Comparison of ENCODE assay signal across 37 cellular contexts in genomic region chr17:28185658-28186057, GRCh38.
DNase-seq lines count a peak whose midpoint lies in the region; ATAC-seq, FAIRE-seq and TF ChIP-seq lines count a peak whose summit lies in the region.
"Had no signal": no experiment of that assay in that cellular context is flagged by ENCODE, and none has a peak within 500 bp of the region (broad histone marks: within the 10 kb centered on the region; RNA-seq: fewer than 3 reads in every experiment).

No MANE protein-coding gene starts in this region.

- no TSS peak for BruUV-seq in HepG2 (replicated peaks; lab: Mats Ljungman, UMichigan)

- H2BK15ac ChIP-seq in mesendoderm (replicated peaks; ENCODE audit: low read depth), result peak overlapping the region; percentile 36

- intact Hi-C loops in right lobe of liver (cut with DNase I) (no loop called here), HepG2 (cut with micrococcal nuclease; ENCODE audit: unreplicated experiment) (no loop called here)

- no peak overlapping the region for H4K12ac ChIP-seq in trophoblast cell (ENCODE audit: low read depth, low read length)

- H4K20me1 ChIP-seq in HepG2 (ENCODE audit: insufficient read depth, low read length), result no peaks in the 10 kb centered on the region
- H4K20me1 ChIP-seq: BLaER1; BLaER1 treated with 17β-estradiol and CSF1 and Interleukin-3, amounts not matched to agents 10 nM and 100 nM had no signal

- no peak overlapping the region for H2BK5ac ChIP-seq in mesendoderm (ENCODE audit: low read length)
- H2BK5ac ChIP-seq in trophoblast cell (ENCODE audit: low read depth, low read length, poor library complexity), result no peak overlapping the region

- H3K4me2 ChIP-seq in HepG2 (ENCODE audit: low read depth, low read length), result no peak overlapping the region
- H3K4me2 ChIP-seq in mesendoderm (ENCODE audit: low read length), result no peak overlapping the region
- no peak overlapping the region for H3K4me2 ChIP-seq in trophoblast cell (ENCODE audit: low read length)
- H3K4me2 ChIP-seq: A549; BLaER1; BLaER1 treated with 17β-estradiol and CSF1 and Interleukin-3, amounts not matched to agents 10 nM and 100 nM had no signal

- 49% methylated on average over 5 of the region's 5 CpGs for WGBS in right lobe of liver (ENCODE audit: insufficient coverage, low coverage, low lambda C conversion rate, missing lambda C conversion rate)
- WGBS in HepG2 (ENCODE audit: low lambda C conversion rate), result 95% methylated on average over 5 of the region's 5 CpGs
- WGBS in mesendoderm (ENCODE audit: extremely low coverage, insufficient coverage, low lambda C conversion rate), result no CpG with 5 or more reads among the region's 5 CpGs
- no CpG with 5 or more reads among the region's 5 CpGs for WGBS in trophoblast cell (ENCODE audit: extremely low coverage, insufficient coverage, insufficient read length)

- peaks cover 30% of the 10 kb centered on the region for H3K36me3 Mint-ChIP-seq in endothelial cell (ENCODE audit: low read depth, unreplicated experiment)

- H2AFZ ChIP-seq in HepG2 (ENCODE audit: low read length) (no peak overlapping the region), trophoblast cell (ENCODE audit: insufficient read depth, low read length, poor library complexity) (no peak overlapping the region)

- no peaks in the 10 kb centered on the region for H3K79me2 ChIP-seq in HepG2 (ENCODE audit: insufficient read depth, low read length)
- H3K79me2 ChIP-seq in mesendoderm (ENCODE audit: control insufficient read depth, insufficient read depth, low read length), result no peaks in the 10 kb centered on the region
- peaks cover 2% of the 10 kb centered on the region for H3K79me2 ChIP-seq in trophoblast cell (ENCODE audit: control insufficient read depth, insufficient read depth, low read length, poor library complexity)

- H3K4ac ChIP-seq in mesendoderm (ENCODE audit: low read depth, low read length) (no peak overlapping the region), trophoblast cell (ENCODE audit: low read depth, low read length) (no peak overlapping the region)

- H3K9ac ChIP-seq in HepG2 (ENCODE audit: insufficient read depth, low read depth, low read length), result no peak overlapping the region
- no peak overlapping the region for H3K9ac ChIP-seq in mesendoderm (ENCODE audit: low read length)
- H3K9ac ChIP-seq in trophoblast cell (ENCODE audit: low read length), result no peak overlapping the region
- H3K9ac ChIP-seq: BLaER1; BLaER1 treated with 17β-estradiol and CSF1 and Interleukin-3, amounts not matched to agents 10 nM and 100 nM had no signal

- H3K27me3 ChIP-seq in right lobe of liver (no peaks in the 10 kb centered on the region), HepG2 (ENCODE audit: control insufficient read depth in 1 of 2, insufficient read depth in 2 of 2, low read length in 2 of 2) (no peaks in the 10 kb centered on the region), mesendoderm (ENCODE audit: insufficient read depth, low read length, poor library complexity) (no peaks in the 10 kb centered on the region), trophoblast cell (ENCODE audit: insufficient read depth, low read length) (no peaks in the 10 kb centered on the region)
- H3K27me3 ChIP-seq: BE2C; BLaER1; BLaER1 treated with 17β-estradiol and CSF1 and Interleukin-3, amounts not matched to agents 10 nM and 100 nM had no signal

- H2BK120ac ChIP-seq in mesendoderm (ENCODE audit: low read depth, low read length) (no peak overlapping the region), trophoblast cell (ENCODE audit: insufficient read depth, low read length, poor library complexity) (no peak overlapping the region)

- no peak overlapping the region for H3K14ac ChIP-seq in trophoblast cell (ENCODE audit: low read length)

- TF ChIP-seq EP300 in HepG2 (IDR thresholded peaks at IDR 0.05; ENCODE audit: low read depth in 2 of 2, low read length in 2 of 2) (no peak), HepG2 (CRISPR knock-in tag; IDR thresholded peaks at IDR 0.05; ENCODE audit: borderline replicate concordance) (no peak)

- H2BK12ac ChIP-seq in trophoblast cell (ENCODE audit: low read length), result no peak overlapping the region

- POLR2A ChIA-PET in HepG2 (lab: Yijun Ruan, JAX), result no interaction called here

- CTCF ChIA-PET in HepG2 (lab: Yijun Ruan, JAX; ENCODE audit: low intra/inter-chr PET ratio, low total read pairs), result no interaction called here

- H4K8ac ChIP-seq in mesendoderm (ENCODE audit: low read depth, low read length) (no peak overlapping the region), trophoblast cell (ENCODE audit: low read depth, low read length) (no peak overlapping the region)

- H3K9me3 ChIP-seq in right lobe of liver, result no peaks in the 10 kb centered on the region
- no peaks in the 10 kb centered on the region for H3K9me3 ChIP-seq in HepG2 (ENCODE audit: low read length)
- no peaks in the 10 kb centered on the region for H3K9me3 ChIP-seq in trophoblast cell (ENCODE audit: insufficient read depth, low read depth, low read length)
- H3K9me3 ChIP-seq: BE2C had no signal

- H3K23ac ChIP-seq in mesendoderm (ENCODE audit: low read length), result no peak overlapping the region
- H3K23ac ChIP-seq in trophoblast cell (ENCODE audit: low read length), result no peak overlapping the region

- TF ChIP-seq POLR2A in right lobe of liver (IDR thresholded peaks at IDR 0.05) (no peak), HepG2 (IDR thresholded peaks at IDR 0.05; ENCODE audit: insufficient read depth in 1 of 2, low read depth in 2 of 2, low read length in 2 of 2) (no peak)

- H3K4me1 Mint-ChIP-seq in endothelial cell (ENCODE audit: unreplicated experiment), result peaks cover 45% of the 10 kb centered on the region
- H3K4me1 Mint-ChIP-seq: B cell; CD14-positive monocyte; CD4-positive, alpha-beta memory T cell; CD4-positive, CD25-positive, alpha-beta regulatory T cell; CD8-positive, alpha-beta memory T cell had no signal

- TF ChIP-seq CTCF in right lobe of liver (IDR thresholded peaks at IDR 0.05) (no peak), HepG2 (CRISPR knock-in tag; IDR thresholded peaks at IDR 0.05) (no peak), endothelial cell (IDR thresholded peaks at IDR 0.05; ENCODE audit: unreplicated experiment) (no peak)

- FAIRE-seq in HepG2 (lab: Jason Lieb, UNC), result no peak
- FAIRE-seq: A204.1, A549, D721Med had no signal

- no peak overlapping the region for H3K27ac Mint-ChIP-seq in endothelial cell (ENCODE audit: unreplicated experiment)
- H3K27ac Mint-ChIP-seq: B cell; CD14-positive monocyte; CD4-positive, alpha-beta T cell; CD4-positive, CD25-positive, alpha-beta regulatory T cell; CD8-positive, alpha-beta T cell had no signal

- H3K18ac ChIP-seq in mesendoderm (ENCODE audit: low read length) (no peak overlapping the region), trophoblast cell (ENCODE audit: low read length) (no peak overlapping the region)

- H3K27me3 Mint-ChIP-seq in endothelial cell (ENCODE audit: unreplicated experiment), result no peaks in the 10 kb centered on the region
- H3K27me3 Mint-ChIP-seq: B cell; CD4-positive, alpha-beta memory T cell; CD4-positive, alpha-beta T cell; CD4-positive, CD25-positive, alpha-beta regulatory T cell; CD8-positive, alpha-beta memory T cell had no signal

- ATAC-seq in right lobe of liver (peak; percentile 16 to 58 (median 34)), HepG2 (no peak), left lobe of liver (peak; percentile 62)
- ATAC-seq: A549; CD8-positive, alpha-beta T cell had no signal

- no peak overlapping the region for H4K5ac ChIP-seq in mesendoderm (ENCODE audit: low read length)

- peaks cover 0 to 21% (median 0%) of the 10 kb centered on the region in 4 donors for H3K4me1 ChIP-seq in right lobe of liver
- no peaks in the 10 kb centered on the region for H3K4me1 ChIP-seq in HepG2 (ENCODE audit: insufficient read depth, low read length)
- no peaks in the 10 kb centered on the region for H3K4me1 ChIP-seq in mesendoderm (ENCODE audit: control insufficient read depth, low read depth, low read length)
- H3K4me1 ChIP-seq in trophoblast cell (ENCODE audit: control insufficient read depth in 1 of 2, insufficient read depth in 2 of 2, low read length in 2 of 2), result peaks cover 4% of the 10 kb centered on the region in 2 experiments
- H3K4me1 ChIP-seq: A549; BE2C; BLaER1; BLaER1 treated with 17β-estradiol and CSF1 and Interleukin-3, amounts not matched to agents 10 nM and 100 nM had no signal

- H2AK5ac ChIP-seq in mesendoderm (ENCODE audit: low read length) (no peak overlapping the region), trophoblast cell (ENCODE audit: low read length) (no peak overlapping the region)

- H4K91ac ChIP-seq in trophoblast cell (ENCODE audit: low read depth, low read length), result no peak overlapping the region

- DNase-seq in right lobe of liver, result no peak
- DNase-seq in HepG2 (ENCODE audit: low spot score), result no peak
- DNase-seq in endothelial cell (ENCODE audit: low spot score), result no peak
- no peak for DNase-seq in left lobe of liver (ENCODE audit: low spot score)
- no peak for DNase-seq in mesendoderm
- DNase-seq in trophoblast cell, result no peak
- no peak for DNase-seq in NAMALWA (ENCODE audit: low spot score)
- no peak for DNase-seq in activated CD4-positive, alpha-beta T cell treated with anti-CD3 and anti-CD28 coated beads for 1 hour
- DNase-seq: 8988T; ACHN; AML-193; BE2C; C1 segment of cervical spinal cord; Caco-2; Calu3; CD4-positive, alpha-beta memory T cell; CD4-positive, alpha-beta T cell; CD4-positive, CD25-positive, alpha-beta regulatory T cell; CD8-positive, alpha-beta memory T cell; CD8-positive, alpha-beta T cell; COR-L47; DMS 273 treated with DMSO at 0.1 percent for 48 hours; DMS153; DMS53; DMS79; DMS79 treated with DMSO at 0.1 percent for 48 hours; DND-41; EL had no signal

- in situ Hi-C loops in HepG2 (cut with HindIII; ENCODE audit: extremely low pct_ligation_motif_present, low pct_unique_long_range_greater_than_20kb), result no loop called here

- no peak overlapping the region for H3K4me3 ChIP-seq in right lobe of liver
- no peak overlapping the region for H3K4me3 ChIP-seq in HepG2 (replicated peaks in 1 of 3; ENCODE audit: insufficient read depth in 1 of 3, low read depth in 2 of 3, low read length in 3 of 3)
- no peak overlapping the region for H3K4me3 ChIP-seq in mesendoderm (ENCODE audit: low read length)
- H3K4me3 ChIP-seq in trophoblast cell (ENCODE audit: low read depth, low read length), result no peak overlapping the region
- H3K4me3 ChIP-seq: A549; BLaER1; BLaER1 treated with 17β-estradiol and CSF1 and Interleukin-3, amounts not matched to agents 10 nM and 100 nM had no signal

- no peaks in the 10 kb centered on the region for H3K79me1 ChIP-seq in mesendoderm (ENCODE audit: low read length)
- H3K79me1 ChIP-seq in trophoblast cell (ENCODE audit: low read length), result peaks cover 6% of the 10 kb centered on the region

- H3K27ac ChIP-seq in right lobe of liver (no peak overlapping the region), HepG2 (ENCODE audit: extremely low read length, insufficient read depth, low read length) (no peak overlapping the region), mesendoderm (ENCODE audit: low read depth, low read length) (no peak overlapping the region), trophoblast cell (ENCODE audit: low read depth, low read length) (no peak overlapping the region)
- H3K27ac ChIP-seq: 22Rv1; A549; BLaER1; BLaER1 treated with 17β-estradiol and CSF1 and Interleukin-3, amounts not matched to agents 10 nM and 100 nM; C4-2B had no signal

- peak overlapping the region; percentile 53 for H3K4me3 Mint-ChIP-seq in endothelial cell (ENCODE audit: unreplicated experiment)
- H3K4me3 Mint-ChIP-seq: B cell; CD14-positive monocyte; CD4-positive, alpha-beta memory T cell; CD4-positive, alpha-beta T cell; CD8-positive, alpha-beta memory T cell; CD8-positive, alpha-beta T cell had no signal

- H3K36me3 ChIP-seq in right lobe of liver, result no peaks in the 10 kb centered on the region
- peaks cover 0 to 6% of the 10 kb centered on the region in 2 experiments; a peak in 2 of 5 replicates for H3K36me3 ChIP-seq in HepG2 (replicated peaks in 1 of 2; ENCODE audit: control insufficient read depth in 1 of 2, insufficient read depth in 2 of 2, low read length in 2 of 2)
- no peaks in the 10 kb centered on the region for H3K36me3 ChIP-seq in mesendoderm (ENCODE audit: control insufficient read depth, insufficient read depth, low read length)
- peaks cover 3 to 9% of the 10 kb centered on the region in 2 experiments for H3K36me3 ChIP-seq in trophoblast cell (ENCODE audit: control insufficient read depth in 1 of 2, insufficient read depth in 2 of 2, low read length in 2 of 2)
- H3K36me3 ChIP-seq: BE2C had no signal

- H3K9me3 Mint-ChIP-seq in endothelial cell (ENCODE audit: unreplicated experiment), result no peaks in the 10 kb centered on the region
- H3K9me3 Mint-ChIP-seq: CD4-positive, alpha-beta T cell; CD4-positive, CD25-positive, alpha-beta regulatory T cell; CD8-positive, alpha-beta memory T cell; CD8-positive, alpha-beta T cell had no signal

- no peak overlapping the region for H3K56ac ChIP-seq in mesendoderm (ENCODE audit: low read length)

- no peak for TF ChIP-seq RAD21 in HepG2 (CRISPR knock-in tag; IDR thresholded peaks at IDR 0.05)
